9 cellular contexts compared by ENCODE assay signal in genomic region chr7:149720372-149721083, GRCh38. TPM values are rescaled to one million over a fixed set of nuclear protein-coding genes. Genes with fewer than 3 reads are reported as not detected.
A peak's percentile ranks its signal among the peaks of the same experiment; 100 is the strongest.
DNase-seq lines count a peak whose midpoint lies in the region; ATAC-seq and TF ChIP-seq lines count a peak whose summit lies in the region.
"Had no signal": no experiment of that assay in that cellular context is flagged by ENCODE, and none has a peak within 500 bp of the region (broad histone marks: within the 10 kb centered on the region; RNA-seq: fewer than 3 reads in every experiment).

No MANE protein-coding gene starts in this region.

- no peak for TF ChIP-seq CTCF in brain microvascular endothelial cell (IDR thresholded peaks at IDR 0.05; ENCODE audit: low read depth, low read length, missing control alignments)

- DNase-seq in NCI-H446 treated with DMSO at 0.1 percent for 48 hours (lab: John Stamatoyannopoulos, UW) (peak; percentile 6), left cardiac atrium (peak; percentile 87), putamen (ENCODE audit: low spot score) (peak; percentile 87), brain microvascular endothelial cell (no peak), A172 (ENCODE audit: low spot score) (no peak)
- DNase-seq in stimulated activated CD4-positive, alpha-beta T cell treated with anti-CD3 and anti-CD28 coated beads, Interleukin-2, amount 100 ng/mL, for 48 hours = no peak
- DNase-seq in activated CD4-positive, CD25-positive, alpha-beta regulatory T cell (lab: John Stamatoyannopoulos, UW) = no peak
- DNase-seq: NK-92 treated with Interleukin-12 subunit alpha and Interleukin-12 subunit beta, amount 100 ng/mL, for 24 hours had no signal

- no peak overlapping the region for H3K27ac ChIP-seq in brain microvascular endothelial cell

- in situ Hi-C loops in brain microvascular endothelial cell (cut with HindIII; ENCODE audit: low pct_ligation_motif_present, low sequenced_read_pairs) = no loop called here

- peaks cover 18% of the 10 kb centered on the region for H3K36me3 ChIP-seq in brain microvascular endothelial cell (replicated peaks)

- intact Hi-C loops in left cardiac atrium (cut with DNase I) = no loop called here

- no peak overlapping the region for H3K4me3 ChIP-seq in brain microvascular endothelial cell (ENCODE audit: low read depth, low read length)

- peak; percentile 72 for ATAC-seq in GM18907 (IDR thresholded peaks at IDR 0.05; ENCODE audit: unreplicated experiment)
- ATAC-seq in left cardiac atrium = peak; percentile 81 to 92

- H3K27me3 ChIP-seq in brain microvascular endothelial cell (replicated peaks) = no peaks in the 10 kb centered on the region

RNA-seq across cellular contexts. Expression of gene ZNF467, which starts 52.9 kb away (rescaled TPM):
- total RNA-seq in left cardiac atrium = 10 to 100 TPM in 1 of 2 donors, 1 to 10 TPM in 1; 7.9 to 10.4 TPM
- not detected in 2 replicates for total RNA-seq in A172 (2014; rRNA removed; shearing (Covaris generic))

Comparison
In these comparisons a context has a peak if more than half of its experiments do, and no peak if none do; other contexts are left out.
1. DNase-seq: peak in NCI-H446 treated with DMSO at 0.1 percent for 48 hours (single experiment), left cardiac atrium (single experiment) and putamen (single experiment); none in stimulated activated CD4-positive, alpha-beta T cell treated with anti-CD3 and anti-CD28 coated beads, Interleukin-2, amount 100 ng/mL, for 48 hours (0 of 2), activated CD4-positive, CD25-positive, alpha-beta regulatory T cell (0 of 4), brain microvascular endothelial cell (single experiment) and A172 (single experiment).